In the genomic region with DNA sequence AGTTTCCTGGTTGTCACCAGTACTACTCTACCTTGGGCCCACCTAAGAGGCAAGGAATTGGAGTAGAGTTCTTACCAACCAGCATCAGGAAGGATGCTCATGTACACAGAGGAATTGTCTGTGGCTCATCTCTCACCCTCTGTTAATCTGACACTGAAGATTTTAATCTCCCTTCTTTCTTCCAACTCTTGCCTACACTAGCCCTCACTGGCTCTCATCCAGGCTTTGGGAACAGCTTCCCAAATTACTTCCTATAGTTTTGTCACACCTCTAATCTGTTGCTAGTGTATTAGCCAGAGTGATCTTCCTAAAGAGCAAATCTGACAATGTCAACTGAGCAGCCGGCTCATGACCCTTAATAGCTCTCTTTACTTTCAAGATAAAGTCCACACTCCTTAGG, we compare ENCODE assay signal across 23 cellular contexts.
"Had no signal": no experiment of that assay in that cellular context is flagged by ENCODE, and none has a peak within 500 bp of the region (broad histone marks: within the 10 kb centered on the region; RNA-seq: fewer than 3 reads in every experiment).

No MANE protein-coding gene starts in this region.

- H3K27ac ChIP-seq: gastrocnemius medialis, lower lobe of right lung, psoas muscle, sigmoid colon, stomach, tibial artery had no signal

- H3K27me3 ChIP-seq: gastrocnemius medialis, sigmoid colon, stomach, testis, tibial artery had no signal

- FAIRE-seq: colon, keratinocyte had no signal

- H3K4me1 Mint-ChIP-seq: natural killer cell; stimulated activated effector memory CD8-positive, alpha-beta T cell treated with anti-CD3 and anti-CD28 coated beads, Interleukin-12 subunit alpha, Interleukin-12 subunit beta, amount 100 ng/mL, for 72 hours had no signal

- H3K36me3 ChIP-seq: gastrocnemius medialis, lower lobe of right lung, sigmoid colon, stomach, tibial artery had no signal

- ATAC-seq: effector memory CD8-positive, alpha-beta T cell; gastrocnemius medialis; left ventricle myocardium superior; lower lobe of right lung; natural killer cell; psoas muscle; right cardiac atrium had no signal

- H3K36me3 Mint-ChIP-seq: natural killer cell; stimulated activated effector memory CD8-positive, alpha-beta T cell treated with anti-CD3 and anti-CD28 coated beads, Interleukin-12 subunit alpha, Interleukin-12 subunit beta, amount 100 ng/mL, for 72 hours; type B pancreatic cell had no signal

- H3K9me3 Mint-ChIP-seq: effector memory CD8-positive, alpha-beta T cell; stimulated activated effector memory CD8-positive, alpha-beta T cell treated with anti-CD3 and anti-CD28 coated beads, Interleukin-12 subunit alpha, Interleukin-12 subunit beta, amount 100 ng/mL, for 72 hours; type B pancreatic cell had no signal

- H3K4me3 Mint-ChIP-seq: effector memory CD8-positive, alpha-beta T cell; natural killer cell; neural crest cell; stimulated activated effector memory CD8-positive, alpha-beta T cell treated with anti-CD3 and anti-CD28 coated beads, Interleukin-12 subunit alpha, Interleukin-12 subunit beta, amount 100 ng/mL, for 72 hours; type B pancreatic cell had no signal

- H3K27me3 Mint-ChIP-seq: effector memory CD8-positive, alpha-beta T cell; type B pancreatic cell had no signal

- H3K4me1 ChIP-seq: gastrocnemius medialis, lower lobe of right lung, psoas muscle had no signal

- H3K27ac Mint-ChIP-seq: effector memory CD8-positive, alpha-beta T cell; natural killer cell; stimulated activated effector memory CD8-positive, alpha-beta T cell treated with anti-CD3 and anti-CD28 coated beads, Interleukin-12 subunit alpha, Interleukin-12 subunit beta, amount 100 ng/mL, for 72 hours; type B pancreatic cell had no signal

- H3K9me3 ChIP-seq: gastrocnemius medialis, lower lobe of right lung, psoas muscle, sigmoid colon, stomach, testis, tibial artery had no signal

- H3K4me3 ChIP-seq: gastrocnemius medialis, lower lobe of right lung, psoas muscle, sigmoid colon, stomach, testis, tibial artery had no signal

- DNase-seq: dermis blood vessel endothelial cell; effector memory CD8-positive, alpha-beta T cell; foreskin fibroblast; gastrocnemius medialis; head of caudate nucleus; left ventricle myocardium superior; lower lobe of right lung; natural killer cell; nucleus accumbens; psoas muscle; right cardiac atrium; sigmoid colon; stimulated activated CD4-positive, alpha-beta T cell treated with anti-CD3 and anti-CD28 coated beads, Interleukin-2, amount 100 ng/mL, for 24 hours; stimulated activated CD4-positive, alpha-beta T cell treated with anti-CD3 and anti-CD28 coated beads, Interleukin-4, amount 100 ng/mL, for 24 hours; stimulated activated naive CD4-positive, alpha-beta T cell treated with Interleukin-2 at 50 U/mL for 16 hours; stomach; testis; tibial artery had no signal
